In the genomic region with DNA sequence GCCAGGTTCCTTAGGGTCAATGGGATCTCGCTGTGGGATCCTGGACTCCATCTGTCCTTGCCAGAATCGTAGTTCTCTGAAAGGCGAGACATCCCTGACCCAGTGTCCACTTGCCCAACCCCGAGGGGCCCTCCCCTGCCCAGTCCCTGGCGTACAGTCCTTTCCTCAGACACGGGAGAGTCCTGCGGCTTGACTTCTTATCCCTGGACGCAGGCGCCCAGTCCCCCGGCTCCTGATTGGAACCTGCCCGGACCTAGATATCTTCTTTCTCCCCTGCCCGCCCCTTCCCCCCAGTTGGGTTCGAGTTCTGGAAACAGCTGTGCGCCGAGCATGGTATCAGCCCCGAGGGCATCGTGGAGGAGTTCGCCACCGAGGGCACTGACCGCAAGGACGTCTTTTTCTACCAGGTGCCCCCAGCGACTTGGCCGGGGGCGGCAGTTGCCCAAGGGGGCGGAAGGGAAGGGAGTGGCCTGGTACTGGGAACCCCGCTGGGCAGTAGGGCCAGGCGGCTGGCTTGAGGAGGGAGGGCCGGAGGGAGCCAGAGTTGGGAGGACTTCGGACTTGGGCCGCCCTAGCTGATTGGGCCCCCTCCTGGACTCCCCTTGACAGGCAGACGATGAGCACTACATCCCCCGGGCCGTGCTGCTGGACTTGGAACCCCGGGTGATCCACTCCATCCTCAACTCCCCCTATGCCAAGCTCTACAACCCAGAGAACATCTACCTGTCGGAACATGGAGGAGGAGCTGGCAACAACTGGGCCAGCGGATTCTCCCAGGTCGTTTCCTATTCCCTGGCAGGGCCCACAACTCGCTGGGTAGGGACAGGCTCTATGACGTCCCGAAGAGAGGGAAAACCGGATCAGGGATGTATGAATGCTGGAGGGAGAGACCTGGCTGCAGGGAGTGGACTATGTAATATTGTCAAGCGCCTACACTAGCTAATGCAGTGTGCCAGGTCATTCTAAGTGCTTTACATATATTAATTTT, we compare ENCODE assay signal across 8 cellular contexts. TPM values are rescaled to one million over a fixed set of nuclear protein-coding genes. Genes with fewer than 3 reads are reported as not detected.
A peak's percentile ranks its signal among the peaks of the same experiment; 100 is the strongest.
DNase-seq lines count a peak whose midpoint lies in the region; ATAC-seq and TF ChIP-seq lines count a peak whose summit lies in the region.
"Not testable (repeated sequence)": the region's sequence is repeated elsewhere in the genome, so short reads cannot be mapped to it uniquely, and the experiment has no call there.

No MANE protein-coding gene starts in this region.

- peak overlapping the region; percentile 90 for H3K27ac Mint-ChIP-seq in T-helper 1 cell treated with Interleukin-12 subunit alpha and Interleukin-12 subunit beta and Interleukin-4 antibody, amounts not matched to agents 30 μg/mL and 1 μg/mL, for 36 hours
- H3K27ac Mint-ChIP-seq in activated naive CD8-positive, alpha-beta T cell treated with anti-CD3 and anti-CD28 coated beads, Interleukin-2, amount 50 U/mL, for 24 hours, result peak overlapping the region; percentile 96

- H3K9me3 Mint-ChIP-seq in T-helper 1 cell treated with Interleukin-12 subunit alpha and Interleukin-12 subunit beta and Interleukin-4 antibody, amounts not matched to agents 30 μg/mL and 1 μg/mL, for 36 hours; activated naive CD8-positive, alpha-beta T cell treated with anti-CD3 and anti-CD28 coated beads, Interleukin-2, amount 50 U/mL, for 24 hours: not testable (repeated sequence)

- H3K79me2 ChIP-seq in KMS-11 (ENCODE audit: insufficient read depth, low read depth) (peaks cover 54% of the 10 kb centered on the region), smooth muscle cell (ENCODE audit: low read depth) (peaks cover 51% of the 10 kb centered on the region)

- H3K4me1 ChIP-seq in KMS-11 (ENCODE audit: low read depth, poor library complexity, severe bottlenecking) (peaks cover 41% of the 10 kb centered on the region), smooth muscle cell (ENCODE audit: low read depth) (peaks cover 17% of the 10 kb centered on the region)
- H3K4me1 ChIP-seq in mesodermal cell (ENCODE audit: control insufficient read depth, insufficient read depth, low read length, poor library complexity, severe bottlenecking), result not testable (repeated sequence)

- peak overlapping the region; percentile 99 for H3K4me3 Mint-ChIP-seq in T-helper 1 cell treated with Interleukin-12 subunit alpha and Interleukin-12 subunit beta and Interleukin-4 antibody, amounts not matched to agents 30 μg/mL and 1 μg/mL, for 36 hours
- H3K4me3 Mint-ChIP-seq in activated naive CD8-positive, alpha-beta T cell treated with anti-CD3 and anti-CD28 coated beads, Interleukin-2, amount 50 U/mL, for 24 hours, result peak overlapping the region; percentile 100

- H3K9ac ChIP-seq in KMS-11 (peak overlapping the region; percentile 70), smooth muscle cell (ENCODE audit: low read depth) (peak overlapping the region; percentile 75)

- WGBS in mesodermal cell (ENCODE audit: insufficient coverage in 2 of 2), 2 experiments, result 13 to 21% methylated on average over 23 of the region's 42 CpGs
- WGBS in smooth muscle cell (ENCODE audit: low lambda C conversion rate), result 13% methylated on average over 34 of the region's 42 CpGs

- H3K36me3 ChIP-seq in KMS-11 (ENCODE audit: insufficient read depth); smooth muscle cell (ENCODE audit: low read depth): not testable (repeated sequence)
- H3K36me3 ChIP-seq in mesodermal cell (ENCODE audit: control insufficient read depth, insufficient read depth, low read length), result peaks cover 47% of the 10 kb centered on the region

- H3K9me3 ChIP-seq in mesodermal cell (ENCODE audit: control insufficient read depth, low read length); smooth muscle cell (replicated peaks; ENCODE audit: low read depth): not testable (repeated sequence)

- H3K4me2 ChIP-seq in KMS-11, result peak overlapping the region; percentile 85
- H3K4me2 ChIP-seq in smooth muscle cell, result peak overlapping the region; percentile 93

- H3K36me3 Mint-ChIP-seq in T-helper 1 cell treated with Interleukin-12 subunit alpha and Interleukin-12 subunit beta and Interleukin-4 antibody, amounts not matched to agents 30 μg/mL and 1 μg/mL, for 36 hours (ENCODE audit: low read depth), result peaks cover 27% of the 10 kb centered on the region
- peaks cover 40% of the 10 kb centered on the region for H3K36me3 Mint-ChIP-seq in activated naive CD8-positive, alpha-beta T cell treated with anti-CD3 and anti-CD28 coated beads, Interleukin-2, amount 50 U/mL, for 24 hours (ENCODE audit: low read depth)

- ATAC-seq in GM19324 (IDR thresholded peaks at IDR 0.05; ENCODE audit: low FRiP score, unreplicated experiment), result peak; percentile 16
- ATAC-seq in activated naive CD8-positive, alpha-beta T cell treated with anti-CD3 and anti-CD28 coated beads, Interleukin-2, amount 50 U/mL, for 24 hours, result not testable (repeated sequence)

- DNase-seq in AG04449 (ENCODE audit: low read depth, low spot score); activated naive CD8-positive, alpha-beta T cell treated with anti-CD3 and anti-CD28 coated beads, Interleukin-2, amount 50 U/mL, for 24 hours; fibroblast of pulmonary artery (ENCODE audit: low read depth); smooth muscle cell (lab: John Stamatoyannopoulos, UW; ENCODE audit: unreplicated experiment): not testable (repeated sequence)

- peaks cover 24% of the 10 kb centered on the region for H3K4me1 Mint-ChIP-seq in T-helper 1 cell treated with Interleukin-12 subunit alpha and Interleukin-12 subunit beta and Interleukin-4 antibody, amounts not matched to agents 30 μg/mL and 1 μg/mL, for 36 hours (ENCODE audit: low read depth)
- peaks cover 43% of the 10 kb centered on the region for H3K4me1 Mint-ChIP-seq in activated naive CD8-positive, alpha-beta T cell treated with anti-CD3 and anti-CD28 coated beads, Interleukin-2, amount 50 U/mL, for 24 hours

- not testable (repeated sequence) for H4K20me1 ChIP-seq in KMS-11 (ENCODE audit: insufficient read depth)
- peaks cover 35% of the 10 kb centered on the region for H4K20me1 ChIP-seq in smooth muscle cell (ENCODE audit: low read depth)

- H2AFZ ChIP-seq in KMS-11 (ENCODE audit: low read depth), result peak overlapping the region; percentile 75; the same call in 1 of the 2 replicates
- H2AFZ ChIP-seq in smooth muscle cell (ENCODE audit: low read depth), result peak overlapping the region; percentile 93

- H3F3A ChIP-seq in smooth muscle cell (ENCODE audit: low read depth), result not testable (repeated sequence)

- H3K27ac ChIP-seq in KMS-11 (peak overlapping the region; percentile 42), mesodermal cell (ENCODE audit: low read depth, low read length, severe bottlenecking) (peak overlapping the region; percentile 75), smooth muscle cell (ENCODE audit: low read depth) (peak overlapping the region; percentile 73)

- not testable (repeated sequence) for H3K27me3 ChIP-seq in KMS-11 (ENCODE audit: insufficient read depth, low read depth); smooth muscle cell (ENCODE audit: low read depth)

- CTCF ChIA-PET in AG04449 (lab: Yijun Ruan, JAX), result interaction anchor here (1.0 to 2.5 kb wide), 8 partner anchors 9 to 153 kb away, joined by 3 to 8 read pairs (median 5); no protein-coding TSS in a partner anchor

- H3K27me3 Mint-ChIP-seq in T-helper 1 cell treated with Interleukin-12 subunit alpha and Interleukin-12 subunit beta and Interleukin-4 antibody, amounts not matched to agents 30 μg/mL and 1 μg/mL, for 36 hours (ENCODE audit: low read depth); activated naive CD8-positive, alpha-beta T cell treated with anti-CD3 and anti-CD28 coated beads, Interleukin-2, amount 50 U/mL, for 24 hours: not testable (repeated sequence)

- H3K4me3 ChIP-seq in AG04449 (ENCODE audit: low read depth, low read length), result peak overlapping the region; percentile 89
- H3K4me3 ChIP-seq in KMS-11 (IDR thresholded peaks at IDR 0.05; ENCODE audit: insufficient read depth, low read depth, low read length), result not testable (repeated sequence)
- peak overlapping the region; percentile 99 for H3K4me3 ChIP-seq in fibroblast of pulmonary artery (replicated peaks; ENCODE audit: low read depth, low read length)
- H3K4me3 ChIP-seq in mesodermal cell (ENCODE audit: extremely low read depth, insufficient read depth, low read length, poor library complexity, severe bottlenecking), result peak overlapping the region; percentile 94
- peak overlapping the region; percentile 79 for H3K4me3 ChIP-seq in smooth muscle cell

- POLR2A ChIA-PET in AG04449 (lab: Yijun Ruan, JAX), result interaction anchor here (0.8 to 2.0 kb wide), 6 partner anchors 8 to 73 kb away, joined by 3 to 11 read pairs (median 4); a partner anchor contains a TSS

- TF ChIP-seq CTCF in AG04449 (IDR thresholded peaks at IDR 0.05; ENCODE audit: insufficient read depth, low read length, missing control alignments); KMS-11 (conservative IDR thresholded peaks at IDR 0.05; ENCODE audit: low read depth, low read length); fibroblast of pulmonary artery (IDR thresholded peaks at IDR 0.05; ENCODE audit: low read length, missing control alignments); smooth muscle cell (IDR thresholded peaks at IDR 0.05; ENCODE audit: borderline replicate concordance, insufficient read depth, poor library complexity, severe bottlenecking): not testable (repeated sequence)

RNA-seq across cellular contexts. Expression of a gene that starts 0.6 kb away (rescaled TPM):
- polyA plus RNA-seq in mesodermal cell (2013, experiment 1 of 2), result 104 TPM
- 83.1 TPM for polyA plus RNA-seq in mesodermal cell (2013, experiment 2 of 2)
- total RNA-seq in smooth muscle cell, result 31.6 and 38.7 TPM in 2 replicates
- 91.2 and 102 TPM in 2 replicates for polyA plus RNA-seq in smooth muscle cell

RNA-seq across cellular contexts. Expression of a gene that starts 0.9 kb away (rescaled TPM):
- 31.6 TPM for polyA plus RNA-seq in mesodermal cell (2013, experiment 1 of 2)
- 27.8 TPM for polyA plus RNA-seq in mesodermal cell (2013, experiment 2 of 2)
- 40.4 and 67.8 TPM in 2 replicates for total RNA-seq in smooth muscle cell
- 32.6 and 34.1 TPM in 2 replicates for polyA plus RNA-seq in smooth muscle cell

RNA-seq across cellular contexts. Expression of a gene that starts 32.6 kb away (rescaled TPM):
- 13.9 TPM for polyA plus RNA-seq in mesodermal cell (2013, experiment 1 of 2)
- 12.8 TPM for polyA plus RNA-seq in mesodermal cell (2013, experiment 2 of 2)
- total RNA-seq in smooth muscle cell, result 5.2 and 5.3 TPM in 2 replicates
- 7.7 and 10.0 TPM in 2 replicates for polyA plus RNA-seq in smooth muscle cell

RNA-seq across cellular contexts. Expression of a gene that starts 43.2 kb away (rescaled TPM):
- polyA plus RNA-seq in mesodermal cell (2013, experiment 1 of 2), result 39.2 TPM
- polyA plus RNA-seq in mesodermal cell (2013, experiment 2 of 2), result 34.6 TPM
- 21.6 and 30.1 TPM in 2 replicates for total RNA-seq in smooth muscle cell
- 21.1 and 26.4 TPM in 2 replicates for polyA plus RNA-seq in smooth muscle cell

RNA-seq across cellular contexts. Expression of a gene that starts 48.2 kb away (rescaled TPM):
- polyA plus RNA-seq in mesodermal cell (2013, experiment 1 of 2), result 68.8 TPM
- 60.4 TPM for polyA plus RNA-seq in mesodermal cell (2013, experiment 2 of 2)
- total RNA-seq in smooth muscle cell, result 16.0 and 23.2 TPM in 2 replicates
- polyA plus RNA-seq in smooth muscle cell, result 65.0 and 68.2 TPM in 2 replicates
